26 cellular contexts compared by ENCODE assay signal in genomic region chr1:224897928-224898327, GRCh38.
"Had no signal": no experiment of that assay in that cellular context is flagged by ENCODE, and none has a peak within 500 bp of the region (broad histone marks: within the 10 kb centered on the region; RNA-seq: fewer than 3 reads in every experiment).

No MANE protein-coding gene starts in this region.

- FAIRE-seq: colon, endometrium, endothelial cell of umbilical vein, frontal cortex had no signal

- H3K27me3 ChIP-seq: colonic mucosa, esophagus muscularis mucosa, gastroesophageal sphincter had no signal

- H3K36me3 ChIP-seq: colonic mucosa, esophagus muscularis mucosa, esophagus squamous epithelium, gastrocnemius medialis, gastroesophageal sphincter, heart left ventricle, heart right ventricle had no signal

- H3K4me3 ChIP-seq: colonic mucosa, coronary artery, dorsolateral prefrontal cortex, esophagus muscularis mucosa, esophagus squamous epithelium, gastrocnemius medialis, gastroesophageal sphincter, heart left ventricle, heart right ventricle had no signal

- H3K9me3 ChIP-seq: colonic mucosa, esophagus muscularis mucosa, esophagus squamous epithelium, gastrocnemius medialis, gastroesophageal sphincter had no signal

- ATAC-seq: effector memory CD8-positive, alpha-beta T cell; esophagus mucosa; foreskin keratinocyte; gastrocnemius medialis; gastroesophageal sphincter; heart left ventricle; heart right ventricle had no signal

- DNase-seq: colonic mucosa; cortex of kidney; dermis blood vessel endothelial cell; dorsolateral prefrontal cortex; effector CD4-positive, alpha-beta T cell; effector CD8-positive, alpha-beta T cell; effector memory CD4-positive, alpha-beta T cell; effector memory CD8-positive, alpha-beta T cell; endodermal cell; erythroblast; esophagus squamous epithelium; gastrocnemius medialis; glutamatergic neuron; head of caudate nucleus; heart left ventricle; heart right ventricle had no signal

- H3K27ac ChIP-seq: colonic mucosa, coronary artery, dorsolateral prefrontal cortex, epithelial cell of prostate, esophagus muscularis mucosa, esophagus squamous epithelium, foreskin keratinocyte, gastrocnemius medialis, gastroesophageal sphincter, heart left ventricle, heart right ventricle had no signal

- H3K4me1 ChIP-seq: colonic mucosa, esophagus muscularis mucosa, esophagus squamous epithelium, foreskin keratinocyte, gastrocnemius medialis, gastroesophageal sphincter, heart left ventricle, heart right ventricle had no signal
